Comparison of ENCODE assay signal across 2 cellular contexts in the genomic region with DNA sequence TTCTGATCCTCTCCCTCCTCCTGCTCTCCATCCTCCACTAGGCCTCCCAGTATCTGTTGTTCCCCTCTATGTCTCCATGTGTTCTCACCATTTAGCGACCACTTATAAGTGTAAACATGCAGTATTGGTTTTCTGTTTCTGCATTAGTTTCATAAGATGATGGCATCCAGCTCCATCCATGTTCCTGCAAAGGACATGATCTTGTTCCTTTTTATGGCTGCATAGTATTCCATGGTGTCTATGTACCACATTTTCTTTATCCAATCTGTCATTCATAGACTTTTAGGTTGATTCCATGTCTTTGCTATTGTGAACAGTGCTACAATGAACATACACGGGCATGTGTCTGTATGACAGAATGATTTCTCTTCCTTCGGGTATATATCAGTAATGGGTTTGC. TPM values are rescaled to one million over a fixed set of nuclear protein-coding genes. Genes with fewer than 3 reads are reported as not detected.
"Had no signal": no experiment of that assay in that cellular context is flagged by ENCODE, and none has a peak within 500 bp of the region (broad histone marks: within the 10 kb centered on the region; RNA-seq: fewer than 3 reads in every experiment).

No MANE protein-coding gene starts in this region.

RNA-seq across cellular contexts. Expression of gene ARHGEF6, which starts 13.9 kb away (rescaled TPM):
- total RNA-seq: HepG2, HT-29 had no signal
